Comparison of ENCODE assay signal across 16 cellular contexts in the genomic region with DNA sequence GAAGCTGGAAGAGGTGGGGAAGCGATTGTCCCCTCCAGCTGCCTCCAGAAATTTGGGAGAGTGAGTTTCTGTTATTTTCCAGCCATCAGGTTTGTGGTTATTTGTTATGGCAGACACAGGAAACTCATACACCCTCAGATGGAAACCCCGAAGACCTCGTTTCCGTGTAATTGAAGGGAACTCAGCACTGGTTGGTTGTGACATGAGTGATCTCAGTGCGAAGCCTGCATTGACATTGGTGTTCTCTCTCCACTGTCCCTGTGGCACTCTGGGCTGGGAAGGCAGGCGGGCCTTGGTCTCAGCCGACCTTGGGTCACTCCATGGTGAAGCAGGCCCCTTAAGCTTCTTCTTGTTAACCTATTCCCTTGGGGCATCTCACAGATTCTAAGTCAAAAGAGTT.
A peak's percentile ranks its signal among the peaks of the same experiment; 100 is the strongest.
DNase-seq lines count a peak whose midpoint lies in the region; ATAC-seq lines count a peak whose summit lies in the region.
"Had no signal": no experiment of that assay in that cellular context is flagged by ENCODE, and none has a peak within 500 bp of the region (broad histone marks: within the 10 kb centered on the region; RNA-seq: fewer than 3 reads in every experiment).

No MANE protein-coding gene starts in this region.

- no peaks in the 10 kb centered on the region for H3K36me3 Mint-ChIP-seq in activated T-helper 2 cell treated with anti-CD3 and anti-CD28 coated beads, Interferon-gamma antibody, Interleukin-2, Interleukin-4, amounts not matched to agents 10 μg/mL and 5 μg/mL and 100 μg/mL, durations not matched to agents 14 hours and 24 hours and 36 hours (ENCODE audit: low read depth)
- H3K36me3 Mint-ChIP-seq in memory B cell, result peaks cover 2% of the 10 kb centered on the region

- peak overlapping the region; percentile 2 for H3K27ac Mint-ChIP-seq in activated T-helper 2 cell treated with anti-CD3 and anti-CD28 coated beads, Interferon-gamma antibody, Interleukin-2, Interleukin-4, amounts not matched to agents 10 μg/mL and 5 μg/mL and 100 μg/mL, durations not matched to agents 14 hours and 24 hours and 36 hours
- no peak overlapping the region for H3K27ac Mint-ChIP-seq in memory B cell

- peaks cover 16% of the 10 kb centered on the region for H3K9me3 Mint-ChIP-seq in activated T-helper 2 cell treated with anti-CD3 and anti-CD28 coated beads, Interferon-gamma antibody, Interleukin-2, Interleukin-4, amounts not matched to agents 10 μg/mL and 5 μg/mL and 100 μg/mL, durations not matched to agents 14 hours and 24 hours and 36 hours
- peaks cover 6% of the 10 kb centered on the region for H3K9me3 Mint-ChIP-seq in memory B cell

- DNase-seq in stimulated activated CD4-positive, alpha-beta T cell treated with anti-CD3 and anti-CD28 coated beads, Interleukin-15, amount 100 ng/mL, for 24 hours, result peak; percentile 18
- DNase-seq in stimulated activated CD4-positive, alpha-beta T cell treated with anti-CD3 and anti-CD28 coated beads, Interleukin-2, amount 100 ng/mL, for 48 hours, result no peak
- no peak for DNase-seq in activated T-helper 2 cell treated with anti-CD3 and anti-CD28 coated beads, Interferon-gamma antibody, Interleukin-2, Interleukin-4, amounts not matched to agents 10 μg/mL and 5 μg/mL and 100 μg/mL, durations not matched to agents 14 hours and 24 hours and 36 hours (ENCODE audit: low spot score)
- no peak for DNase-seq in memory B cell (ENCODE audit: low spot score in 2 of 2)
- DNase-seq in epidermal melanocyte (ENCODE audit: insufficient read length, low spot score), result no peak
- no peak for DNase-seq in HK-2 (ENCODE audit: unreplicated experiment)
- no peak for DNase-seq in HCEC 1CT
- DNase-seq: activated CD4-positive, CD25-positive, alpha-beta regulatory T cell treated with anti-CD3 and anti-CD28 coated beads, Interleukin-2, amount 50 U/mL, for 72 hours; aorta; Calu3; NCI-H2029; SHP77 treated with DMSO at 0.1 percent for 48 hours; stimulated activated CD4-positive, alpha-beta T cell treated with anti-CD3 and anti-CD28 coated beads, Interleukin-4, amount 100 ng/mL, for 24 hours; stimulated activated CD8-positive, alpha-beta memory T cell treated with anti-CD3 and anti-CD28 coated beads, Interleukin-4, amount 100 ng/mL, for 48 hours; tibial artery had no signal

- H3K27me3 Mint-ChIP-seq in activated T-helper 2 cell treated with anti-CD3 and anti-CD28 coated beads, Interferon-gamma antibody, Interleukin-2, Interleukin-4, amounts not matched to agents 10 μg/mL and 5 μg/mL and 100 μg/mL, durations not matched to agents 14 hours and 24 hours and 36 hours (ENCODE audit: low read depth), result peaks cover 10% of the 10 kb centered on the region
- peaks cover 20% of the 10 kb centered on the region for H3K27me3 Mint-ChIP-seq in memory B cell

- intact Hi-C loops in activated T-helper 2 cell treated with anti-CD3 and anti-CD28 coated beads, Interferon-gamma antibody, Interleukin-2, Interleukin-4, amounts not matched to agents 10 μg/mL and 5 μg/mL and 100 μg/mL, durations not matched to agents 14 hours and 24 hours and 36 hours (cut with micrococcal nuclease), result no loop called here

- peak; percentile 48 for ATAC-seq in memory B cell (ENCODE audit: low read depth)
- ATAC-seq in GM18517 (IDR thresholded peaks at IDR 0.05; ENCODE audit: unreplicated experiment), result no peak

- H3K4me3 Mint-ChIP-seq in activated T-helper 2 cell treated with anti-CD3 and anti-CD28 coated beads, Interferon-gamma antibody, Interleukin-2, Interleukin-4, amounts not matched to agents 10 μg/mL and 5 μg/mL and 100 μg/mL, durations not matched to agents 14 hours and 24 hours and 36 hours (ENCODE audit: low read depth), result no peak overlapping the region
- H3K4me3 Mint-ChIP-seq in memory B cell, result no peak overlapping the region

- peaks cover 3% of the 10 kb centered on the region for H3K4me1 Mint-ChIP-seq in activated T-helper 2 cell treated with anti-CD3 and anti-CD28 coated beads, Interferon-gamma antibody, Interleukin-2, Interleukin-4, amounts not matched to agents 10 μg/mL and 5 μg/mL and 100 μg/mL, durations not matched to agents 14 hours and 24 hours and 36 hours (ENCODE audit: low read depth)
- H3K4me1 Mint-ChIP-seq in memory B cell, result peaks cover 12% of the 10 kb centered on the region
